Comparison of ENCODE assay signal across 1 cellular context in genomic region chr22:50525104-50525958, GRCh38.
A peak's percentile ranks its signal among the peaks of the same experiment; 100 is the strongest.
TF ChIP-seq lines count a peak whose summit lies in the region.

TSS of gene SCO2 (minus strand) at chr22:50525598. CDS start at chr22:50524411, 1,187 bp downstream.

TF ChIP-seq in HepG2, 621 proteins besides CTCF, POLR2A, EP300 and RAD21 (continued from another document and continues in another):
- TF ChIP-seq ZNF800 (CRISPR knock-in tag; IDR thresholded peaks at IDR 0.05) (peak; percentile 91), ZNF18 (CRISPR knock-in tag; IDR thresholded peaks at IDR 0.05; ENCODE audit: insufficient replicate concordance) (peak; percentile 44), ZNF446 (CRISPR knock-in tag; IDR thresholded peaks at IDR 0.05) (peak; percentile 46), RBAK (CRISPR knock-in tag; IDR thresholded peaks at IDR 0.05) (no peak), ZZZ3 (CRISPR knock-in tag; IDR thresholded peaks at IDR 0.05; ENCODE audit: borderline replicate concordance) (no peak), KLF11 (CRISPR knock-in tag; IDR thresholded peaks at IDR 0.05) (no peak; the same call in 1 of the 2 replicates), ZNF3 (CRISPR knock-in tag; IDR thresholded peaks at IDR 0.05) (no peak), ZNF7 (CRISPR knock-in tag; IDR thresholded peaks at IDR 0.05) (peak; percentile 11; the same call in 1 of the 2 replicates), FOSL2 (CRISPR knock-in tag; IDR thresholded peaks at IDR 0.05) (peak; percentile 37; the same call in 1 of the 2 replicates), ZNF136 (CRISPR knock-in tag; IDR thresholded peaks at IDR 0.05; ENCODE audit: low read depth) (peak; percentile 81), ZNF20 (CRISPR knock-in tag; IDR thresholded peaks at IDR 0.05) (peak; percentile 23; the same call in 1 of the 2 replicates), MAFG (CRISPR knock-in tag; IDR thresholded peaks at IDR 0.05) (0 out of 2 replicates have a peak, but pooled peaks have one; percentile 46), ZNF383 (CRISPR knock-in tag; IDR thresholded peaks at IDR 0.05; ENCODE audit: borderline replicate concordance) (no peak), SNAPC4 (CRISPR knock-in tag; IDR thresholded peaks at IDR 0.05) (peak; percentile 77; the same call in 1 of the 2 replicates), IRF1 (CRISPR knock-in tag; IDR thresholded peaks at IDR 0.05; ENCODE audit: low read depth) (no peak), ARNT (IDR thresholded peaks at IDR 0.05) (no peak), PLRG1 (conservative IDR thresholded peaks at IDR 0.05) (no peak), ZNF644 (CRISPR knock-in tag; IDR thresholded peaks at IDR 0.05; ENCODE audit: low read depth) (no peak), SP4 (CRISPR knock-in tag; IDR thresholded peaks at IDR 0.05) (peak; percentile 57; the same call in 1 of the 2 replicates), THAP9 (CRISPR knock-in tag; IDR thresholded peaks at IDR 0.05; ENCODE audit: borderline replicate concordance) (peak; percentile 91), RNF219 (CRISPR knock-in tag; IDR thresholded peaks at IDR 0.05) (no peak), THRA (CRISPR knock-in tag; IDR thresholded peaks at IDR 0.05; ENCODE audit: borderline replicate concordance) (no peak; the same call in 1 of the 2 replicates), ASH2L (IDR thresholded peaks at IDR 0.05; ENCODE audit: insufficient read length, low read depth, low read length) (no peak), GATA4 (IDR thresholded peaks at IDR 0.05; ENCODE audit: borderline replicate concordance, low read depth) (0 out of 2 replicates have a peak, but pooled peaks have one; percentile 24), ZMAT5 (CRISPR knock-in tag; IDR thresholded peaks at IDR 0.05; ENCODE audit: borderline replicate concordance, low read depth) (no peak), TBL1XR1 (IDR thresholded peaks at IDR 0.05; ENCODE audit: borderline replicate concordance, low read length, partially characterized antibody) (no peak), FOXA3 (CRISPR knock-in tag; IDR thresholded peaks at IDR 0.05) (peak; percentile 44; the same call in 1 of the 2 replicates), TCF12 (IDR thresholded peaks at IDR 0.05) (no peak), TCF12 (CRISPR knock-in tag; IDR thresholded peaks at IDR 0.05) (no peak), TSC22D2 (CRISPR knock-in tag; IDR thresholded peaks at IDR 0.05; ENCODE audit: borderline replicate concordance) (peak; percentile 35; the same call in 1 of the 2 replicates), ZHX2 (IDR thresholded peaks at IDR 0.05; ENCODE audit: low read depth) (peak; percentile 14; the same call in 1 of the 2 replicates), ZHX2 (CRISPR knock-in tag; IDR thresholded peaks at IDR 0.05; ENCODE audit: borderline replicate concordance) (no peak; the same call in 1 of the 2 replicates)
